In genomic region chr2:240663791-240664190, GRCh38 we compare ENCODE assay signal across 1 cellular context.
TF ChIP-seq lines count a peak whose summit lies in the region.

No MANE protein-coding gene starts in this region.

TF ChIP-seq in HCT116, 20 proteins besides CTCF, POLR2A, EP300 and RAD21 (continued from another document):
- TF ChIP-seq, protein P1, sequence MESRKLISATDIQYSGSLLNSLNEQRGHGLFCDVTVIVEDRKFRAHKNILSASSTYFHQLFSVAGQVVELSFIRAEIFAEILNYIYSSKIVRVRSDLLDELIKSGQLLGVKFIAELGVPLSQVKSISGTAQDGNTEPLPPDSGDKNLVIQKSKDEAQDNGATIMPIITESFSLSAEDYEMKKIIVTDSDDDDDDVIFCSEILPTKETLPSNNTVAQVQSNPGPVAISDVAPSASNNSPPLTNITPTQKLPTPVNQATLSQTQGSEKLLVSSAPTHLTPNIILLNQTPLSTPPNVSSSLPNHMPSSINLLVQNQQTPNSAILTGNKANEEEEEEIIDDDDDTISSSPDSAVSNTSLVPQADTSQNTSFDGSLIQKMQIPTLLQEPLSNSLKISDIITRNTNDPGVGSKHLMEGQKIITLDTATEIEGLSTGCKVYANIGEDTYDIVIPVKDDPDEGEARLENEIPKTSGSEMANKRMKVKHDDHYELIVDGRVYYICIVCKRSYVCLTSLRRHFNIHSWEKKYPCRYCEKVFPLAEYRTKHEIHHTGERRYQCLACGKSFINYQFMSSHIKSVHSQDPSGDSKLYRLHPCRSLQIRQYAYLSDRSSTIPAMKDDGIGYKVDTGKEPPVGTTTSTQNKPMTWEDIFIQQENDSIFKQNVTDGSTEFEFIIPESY (IDR thresholded peaks at IDR 0.05; ENCODE audit: extremely low read depth, insufficient replicate concordance, low read length), result no peak
- TF ChIP-seq SRF (IDR thresholded peaks at IDR 0.05; ENCODE audit: low read depth) (no peak), EZH2phosphoT487 (IDR thresholded peaks at IDR 0.05; ENCODE audit: borderline replicate concordance) (no peak), REST (IDR thresholded peaks at IDR 0.05; ENCODE audit: low read depth) (no peak), CEBPB (IDR thresholded peaks at IDR 0.05; ENCODE audit: low read depth) (no peak), TCF7L2 (IDR thresholded peaks at IDR 0.05; ENCODE audit: borderline replicate concordance, extremely low read depth, insufficient read depth, insufficient read length) (no peak), JUND (IDR thresholded peaks at IDR 0.05) (no peak), YY1 (IDR thresholded peaks at IDR 0.05; ENCODE audit: extremely low read depth, insufficient replicate concordance, low read depth, low read length) (no peak), ELF1 (IDR thresholded peaks at IDR 0.05; ENCODE audit: borderline replicate concordance, low read depth) (no peak)
- TF ChIP-seq, protein P2, sequence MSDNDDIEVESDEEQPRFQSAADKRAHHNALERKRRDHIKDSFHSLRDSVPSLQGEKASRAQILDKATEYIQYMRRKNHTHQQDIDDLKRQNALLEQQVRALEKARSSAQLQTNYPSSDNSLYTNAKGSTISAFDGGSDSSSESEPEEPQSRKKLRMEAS (IDR thresholded peaks at IDR 0.05), result no peak
